8 cellular contexts compared by ENCODE assay signal in genomic region chr4:73069338-73070071, GRCh38. TPM values are rescaled to one million over a fixed set of nuclear protein-coding genes. Genes with fewer than 3 reads are reported as not detected.
A peak's percentile ranks its signal among the peaks of the same experiment; 100 is the strongest.
DNase-seq lines count a peak whose midpoint lies in the region; TF ChIP-seq lines count a peak whose summit lies in the region.

COX18 (minus strand) TSS chr4:73069716; CDS start chr4:73069649, 67 bp downstream.

- peak within 1 kb of the TSS; percentile 59 for H2AFZ ChIP-seq in neuron (ENCODE audit: low read depth, low read length)

- H3K27me3 Mint-ChIP-seq in activated naive CD4-positive, alpha-beta T cell treated with anti-CD3 and anti-CD28 coated beads for 36 hours (ENCODE audit: low read depth) = no peaks in the 10 kb centered on the region

- peaks cover 10% of the 10 kb centered on the region for H3K36me3 Mint-ChIP-seq in activated naive CD4-positive, alpha-beta T cell treated with anti-CD3 and anti-CD28 coated beads for 36 hours (ENCODE audit: low read depth)

- intact Hi-C loops in activated naive CD4-positive, alpha-beta T cell treated with anti-CD3 and anti-CD28 coated beads for 36 hours (cut with micrococcal nuclease) = loop anchor here (1.0 to 2.0 kb wide), 5 partner anchors 17 to 467 kb away; no protein-coding TSS in a partner anchor

- peak within 1 kb of the TSS; percentile 93 for H3K27ac Mint-ChIP-seq in activated naive CD4-positive, alpha-beta T cell treated with anti-CD3 and anti-CD28 coated beads for 36 hours

- H3K27ac ChIP-seq in subcutaneous abdominal adipose tissue (ENCODE audit: low read depth, low read length) = peak within 1 kb of the TSS; percentile 93

- no peaks in the 10 kb centered on the region for H3K27me3 ChIP-seq in neuron (ENCODE audit: insufficient read depth, low read length)
- peaks cover 0 to 4% (median 0%) of the 10 kb centered on the region in 5 donors for H3K27me3 ChIP-seq in subcutaneous abdominal adipose tissue (ENCODE audit: control insufficient read depth in 5 of 5, insufficient read depth in 4 of 5, low read length in 5 of 5)

- H3K36me3 ChIP-seq in neuron (ENCODE audit: insufficient read depth, low read length) = peaks cover 20% of the 10 kb centered on the region
- peaks cover 2 to 13% (median 4%) of the 10 kb centered on the region in 5 donors for H3K36me3 ChIP-seq in subcutaneous abdominal adipose tissue (ENCODE audit: control insufficient read depth in 5 of 5, insufficient read depth in 5 of 5, low read length in 5 of 5)

- CTCF ChIA-PET in activated naive CD4-positive, alpha-beta T cell treated with anti-CD3 and anti-CD28 coated beads for 36 hours (lab: Charles Lee) = interaction anchor here (1.5 to 1.8 kb wide), 2 partner anchors 31 to 188 kb away, joined by 3 to 8 read pairs; no protein-coding TSS in a partner anchor

- peak within 1 kb of the TSS; percentile 72 for H3K4me3 Mint-ChIP-seq in activated naive CD4-positive, alpha-beta T cell treated with anti-CD3 and anti-CD28 coated beads for 36 hours

- H3K9me3 Mint-ChIP-seq in activated naive CD4-positive, alpha-beta T cell treated with anti-CD3 and anti-CD28 coated beads for 36 hours = no peaks in the 10 kb centered on the region

- H3K9me3 ChIP-seq in neuron (ENCODE audit: low read length) (no peaks in the 10 kb centered on the region), subcutaneous abdominal adipose tissue (ENCODE audit: control insufficient read depth in 5 of 5, low read length in 5 of 5) (no peaks in the 10 kb centered on the region)

- DNase-seq in GM04504 (ENCODE audit: low read depth) = peak; percentile 95
- DNase-seq in HFF-Myc (ENCODE audit: extremely low read depth, low read depth) = peak; percentile 90
- DNase-seq in NAMALWA (ENCODE audit: low spot score) = peak; percentile 99
- DNase-seq in SK-N-DZ (ENCODE audit: low spot score) = peak; percentile 97
- DNase-seq in activated naive CD4-positive, alpha-beta T cell treated with anti-CD3 and anti-CD28 coated beads for 36 hours = peak; percentile 97
- peak; percentile 94 for DNase-seq in foreskin melanocyte

- H3K9ac ChIP-seq in subcutaneous abdominal adipose tissue (ENCODE audit: low read length in 5 of 5) = peak within 1 kb of the TSS; percentile 79 to 99 (median 98)

- H3K4me1 ChIP-seq in neuron (ENCODE audit: insufficient read depth, low read length) = peaks cover 16% of the 10 kb centered on the region
- H3K4me1 ChIP-seq in subcutaneous abdominal adipose tissue (ENCODE audit: control insufficient read depth in 5 of 5, insufficient read depth in 5 of 5, low read length in 5 of 5) = peaks cover 8 to 29% (median 20%) of the 10 kb centered on the region in 5 donors

- peaks cover 24% of the 10 kb centered on the region for H3K4me1 Mint-ChIP-seq in activated naive CD4-positive, alpha-beta T cell treated with anti-CD3 and anti-CD28 coated beads for 36 hours (ENCODE audit: low read depth)

- H3K4me3 ChIP-seq in HFF-Myc (replicated peaks; ENCODE audit: low read depth, low read length) = peak within 1 kb of the TSS; percentile 70
- peak within 1 kb of the TSS; percentile 90 for H3K4me3 ChIP-seq in neuron (ENCODE audit: low read length)
- peak within 1 kb of the TSS; percentile 95 to 99 (median 98) for H3K4me3 ChIP-seq in subcutaneous abdominal adipose tissue (ENCODE audit: low read depth in 1 of 5, low read length in 5 of 5)

- no peak for TF ChIP-seq CTCF in HFF-Myc (IDR thresholded peaks at IDR 0.05; ENCODE audit: low read depth, low read length, missing control alignments)

RNA-seq across cellular contexts. Expression of gene COX18, which starts in this region (rescaled TPM):
- 17.7 and 18.3 TPM in 2 replicates for polyA plus RNA-seq in SK-N-DZ (2014; cell fraction: cytosol; rRNA removed)
- polyA plus RNA-seq in SK-N-DZ (2014; cell fraction: nucleus; rRNA removed) = 14.5 and 18.5 TPM in 2 replicates
- total RNA-seq in activated naive CD4-positive, alpha-beta T cell treated with anti-CD3 and anti-CD28 coated beads for 36 hours = 10 to 100 TPM; 20.9 to 21.1 TPM

Comparison
In these comparisons a context has a peak if more than half of its experiments do, and no peak if none do; other contexts are left out.
1. Peak in every context shown above with its lines: DNase-seq, H3K4me3 ChIP-seq and H3K27ac ChIP-seq.